1 cellular context compared by ENCODE assay signal in genomic region chr2:201856561-201856960, GRCh38.
A peak's percentile ranks its signal among the peaks of the same experiment; 100 is the strongest.
TF ChIP-seq lines count a peak whose summit lies in the region.

No MANE protein-coding gene starts in this region.

TF ChIP-seq in K562, 482 proteins besides CTCF, POLR2A, EP300 and RAD21:
- no peak for TF ChIP-seq U2AF2 (optimal IDR thresholded peaks at IDR 0.05; ENCODE audit: low read depth, low read length)
- no peak for TF ChIP-seq ZNF695 (CRISPR knock-in tag; IDR thresholded peaks at IDR 0.05)
- no peak for TF ChIP-seq WHSC1 (IDR thresholded peaks at IDR 0.05; ENCODE audit: low read length)
- TF ChIP-seq TBP (optimal IDR thresholded peaks at IDR 0.05; ENCODE audit: low read depth, low read length), result no peak
- peak; percentile 57 for TF ChIP-seq RFX1 (IDR thresholded peaks at IDR 0.05)
- TF ChIP-seq CC2D1A (IDR thresholded peaks at IDR 0.05), result no peak
- no peak for TF ChIP-seq CBFA2T3 (IDR thresholded peaks at IDR 0.05)
